ENCODE assay signal across 8 cellular contexts in genomic region chr2:138712212-138712979, GRCh38.
DNase-seq lines count a peak whose midpoint lies in the region; ATAC-seq and TF ChIP-seq lines count a peak whose summit lies in the region.

No MANE protein-coding gene starts in this region.

- no peak for TF ChIP-seq CTCF in VCaP (conservative IDR thresholded peaks at IDR 0.05)

- ATAC-seq in GM19438 (IDR thresholded peaks at IDR 0.05; ENCODE audit: low read depth, unreplicated experiment) (peak; percentile 94), HG03045 (IDR thresholded peaks at IDR 0.05; ENCODE audit: unreplicated experiment) (peak; percentile 94)

- peak overlapping the region; percentile 70 for H3K27ac ChIP-seq in VCaP

- DNase-seq in EH (ENCODE audit: low read depth) (peak; percentile 11), SW480 (ENCODE audit: low spot score) (no peak), NCI-H1417 (lab: John Stamatoyannopoulos, UW) (no peak), activated gamma-delta T cell treated with Interleukin-2 at 50 U/mL for 16 hours (no peak), NCI-H2227 (lab: John Stamatoyannopoulos, UW; ENCODE audit: unreplicated experiment) (no peak)
